ENCODE assay signal across 9 cellular contexts in genomic region chr7:107045195-107045960, GRCh38. TPM values are rescaled to one million over a fixed set of nuclear protein-coding genes. Genes with fewer than 3 reads are reported as not detected.
A peak's percentile ranks its signal among the peaks of the same experiment; 100 is the strongest.
DNase-seq lines count a peak whose midpoint lies in the region; ATAC-seq, FAIRE-seq and TF ChIP-seq lines count a peak whose summit lies in the region.
"Had no signal": no experiment of that assay in that cellular context is flagged by ENCODE, and none has a peak within 500 bp of the region (broad histone marks: within the 10 kb centered on the region; RNA-seq: fewer than 3 reads in every experiment).

No MANE protein-coding gene starts in this region.

- peak overlapping the region; percentile 76 for H3K4me2 ChIP-seq in Karpas-422 (ENCODE audit: low read depth, low read length, poor library complexity, severe bottlenecking)
- peak overlapping the region; percentile 87 for H3K4me2 ChIP-seq in GM12878 (ENCODE audit: control insufficient read depth, insufficient read depth)

- intact Hi-C loops in Caco-2 (cut with micrococcal nuclease; ENCODE audit: unreplicated experiment), result no loop called here
- intact Hi-C loops in GM12878 (cut with micrococcal nuclease; ENCODE audit: unreplicated experiment), result no loop called here
- intact Hi-C loops in left lung (cut with DNase I), result no loop called here
- intact Hi-C loops in testis (cut with DNase I; ENCODE audit: low total_unique reads), result no loop called here

- H3K4me3 Mint-ChIP-seq in Caco-2 (ENCODE audit: unreplicated experiment), result peak overlapping the region; percentile 70

- H3K9me2 ChIP-seq in Karpas-422 (replicated peaks; ENCODE audit: insufficient read depth, low read length), result no peaks in the 10 kb centered on the region

- no peak overlapping the region for H3K27ac Mint-ChIP-seq in Caco-2 (ENCODE audit: unreplicated experiment)

- in situ Hi-C loops in GM12878 (cut with MboI), result no loop called here

- H3K9ac ChIP-seq in Karpas-422 (ENCODE audit: low read length), result peak overlapping the region; percentile 66
- H3K9ac ChIP-seq in GM12878 (ENCODE audit: control insufficient read depth, insufficient read depth, low read length), result no peak overlapping the region

- H3K4me1 ChIP-seq in Caco-2, result peaks cover 4% of the 10 kb centered on the region; the same call in 1 of the 2 replicates
- H3K4me1 ChIP-seq in Karpas-422 (ENCODE audit: low read length), result peaks cover 12% of the 10 kb centered on the region
- no peaks in the 10 kb centered on the region for H3K4me1 ChIP-seq in GM12878 (ENCODE audit: control insufficient read depth, insufficient read depth, low read length)
- H3K4me1 ChIP-seq in left lung, result peaks cover 3 to 25% of the 10 kb centered on the region in 2 donors
- peaks cover 22% of the 10 kb centered on the region for H3K4me1 ChIP-seq in testis

- SMC1A ChIA-PET in GM12878 (lab: Charles Lee; ENCODE audit: uncharacterized antibody, unreplicated experiment), result no interaction called here

- TF ChIP-seq POLR2A in GM12878 (IDR thresholded peaks at IDR 0.05; ENCODE audit: low read depth, low read length), result no peak
- no peak for TF ChIP-seq POLR2A in testis (IDR thresholded peaks at IDR 0.05)

- H3K4me3 ChIP-seq in Caco-2 (ENCODE audit: low read depth, low read length) (peak overlapping the region; percentile 47), Karpas-422 (ENCODE audit: low read length) (peak overlapping the region; percentile 75), GM12878 (peak overlapping the region; percentile 69; the same call in 1 of the 2 replicates), left lung (peak overlapping the region; percentile 60 to 65), testis (peak overlapping the region; percentile 83 to 91)

- H3K27me3 Mint-ChIP-seq in Caco-2 (ENCODE audit: insufficient read depth, unreplicated experiment), result peaks cover 37% of the 10 kb centered on the region

- ATAC-seq in GM12878 (no peak), left lung (no peak), HG03354 (IDR thresholded peaks at IDR 0.05; ENCODE audit: poor library complexity, severe bottlenecking, unreplicated experiment) (no peak), GM19035 (IDR thresholded peaks at IDR 0.05; ENCODE audit: unreplicated experiment) (no peak), GM19395 (IDR thresholded peaks at IDR 0.05; ENCODE audit: unreplicated experiment) (no peak)

- H3K79me2 ChIP-seq in Karpas-422 (ENCODE audit: low read length) (no peaks in the 10 kb centered on the region), GM12878 (ENCODE audit: control insufficient read depth, insufficient read depth, low read length) (no peaks in the 10 kb centered on the region)

- H3K36me3 ChIP-seq in Caco-2 (ENCODE audit: control insufficient read depth, insufficient read depth, low read length) (no peaks in the 10 kb centered on the region), Karpas-422 (ENCODE audit: insufficient read depth, low read length) (no peaks in the 10 kb centered on the region), GM12878 (ENCODE audit: control insufficient read depth in 2 of 2, insufficient read depth in 2 of 2, low read length in 1 of 2) (no peaks in the 10 kb centered on the region), left lung (no peaks in the 10 kb centered on the region), testis (ENCODE audit: low read depth, missing control alignments) (no peaks in the 10 kb centered on the region)

- no TSS peak for BruUV-seq in Caco-2 (replicated peaks; lab: Mats Ljungman, UMichigan)
- no TSS peak for BruUV-seq in GM12878 (replicated peaks; lab: Mats Ljungman, UMichigan)

- no peaks in the 10 kb centered on the region for H3K9me3 Mint-ChIP-seq in Caco-2 (ENCODE audit: unreplicated experiment)

- H3K4me1 Mint-ChIP-seq in Caco-2 (ENCODE audit: low read depth, unreplicated experiment), result peaks cover 6% of the 10 kb centered on the region

- 19% methylated on average over 16 of the region's 29 CpGs for WGBS in GM12878 (ENCODE audit: insufficient coverage, insufficient replicate concordance, low lambda C conversion rate, missing lambda C conversion rate)
- 1 to 2% methylated on average over 22 to 23 of the region's 29 CpGs for WGBS in testis, 2 donors

- H4K20me1 ChIP-seq in Karpas-422 (ENCODE audit: insufficient read depth, low read depth, low read length) (no peaks in the 10 kb centered on the region), GM12878 (ENCODE audit: control insufficient read depth, insufficient read depth) (no peaks in the 10 kb centered on the region)

- TF ChIP-seq CTCF in Caco-2 (IDR thresholded peaks at IDR 0.05; ENCODE audit: insufficient read depth in 1 of 2, low read depth in 1 of 2, low read length in 1 of 2, severe bottlenecking in 1 of 2, unreplicated experiment in 1 of 2), result no peak
- no peak for TF ChIP-seq CTCF in GM12878 (IDR thresholded peaks at IDR 0.05 in 2 of 3, conservative IDR thresholded peaks at IDR 0.05 in 1 of 3; ENCODE audit: control insufficient read depth in 2 of 3, extremely low read depth in 1 of 3, insufficient read depth in 1 of 3, low read depth in 3 of 3, low read length in 3 of 3)
- no peak for TF ChIP-seq CTCF in left lung (IDR thresholded peaks at IDR 0.05)
- no peak for TF ChIP-seq CTCF in testis (IDR thresholded peaks at IDR 0.05)

- DNase-seq in Caco-2 (no peak), Karpas-422 (no peak), GM12878 (ENCODE audit: low read depth, low spot score) (no peak), left lung (no peak), testis (no peak)

- POLR2A ChIA-PET in Caco-2 (lab: Charles Lee) (interaction anchor here (0.6 kb wide), 1 partner anchor 123 kb away, joined by 5 read pairs; the partner anchor contains the start of gene HBP1), GM12878 (lab: Charles Lee) (no interaction called here)

- H3K27me3 ChIP-seq in Caco-2 (replicated peaks; ENCODE audit: control insufficient read depth, insufficient read depth, low read length) (peaks cover 2% of the 10 kb centered on the region), Karpas-422 (ENCODE audit: low read length) (no peaks in the 10 kb centered on the region), GM12878 (replicated peaks in 1 of 2; ENCODE audit: control insufficient read depth in 2 of 2, insufficient read depth in 2 of 2, low read length in 1 of 2) (peaks cover 4 to 12% of the 10 kb centered on the region in 2 experiments; a peak in 3 of 4 replicates), left lung (peaks cover 3 to 38% of the 10 kb centered on the region in 2 donors), testis (no peaks in the 10 kb centered on the region)

- FAIRE-seq in GM12878 (lab: Jason Lieb, UNC), result no peak
- FAIRE-seq: TTC549 had no signal

- CTCF ChIA-PET in Caco-2 (lab: Charles Lee), result no interaction called here
- CTCF ChIA-PET in GM12878 (lab: Yijun Ruan, JAX), result no interaction called here

- H3K27ac ChIP-seq in Karpas-422 (ENCODE audit: low read length) (no peak overlapping the region), GM12878 (ENCODE audit: control insufficient read depth, insufficient read depth) (no peak overlapping the region), left lung (no peak overlapping the region), testis (peak overlapping the region; percentile 86 to 92)

- no peak for TF ChIP-seq RAD21 in GM12878 (IDR thresholded peaks at IDR 0.05; ENCODE audit: insufficient read depth, low read depth, low read length)

- RAD21 ChIA-PET in GM12878 (lab: Charles Lee; ENCODE audit: unreplicated experiment), result no interaction called here

- peak overlapping the region; percentile 72; the same call in 1 of the 2 replicates for H2AFZ ChIP-seq in Karpas-422 (ENCODE audit: low read length)
- no peak overlapping the region for H2AFZ ChIP-seq in GM12878 (ENCODE audit: control insufficient read depth, low read depth, low read length)

- no peak for TF ChIP-seq EP300 in GM12878 (IDR thresholded peaks at IDR 0.05; ENCODE audit: borderline replicate concordance in 1 of 2, control insufficient read depth in 1 of 2, low read depth in 2 of 2, low read length in 2 of 2)

- no peaks in the 10 kb centered on the region for H3K36me3 Mint-ChIP-seq in Caco-2 (ENCODE audit: insufficient read depth, unreplicated experiment)

- H3K9me3 ChIP-seq in Caco-2 (no peaks in the 10 kb centered on the region), Karpas-422 (ENCODE audit: low read length) (no peaks in the 10 kb centered on the region), GM12878 (replicated peaks; ENCODE audit: control insufficient read depth, insufficient read depth, low read length) (no peaks in the 10 kb centered on the region), left lung (no peaks in the 10 kb centered on the region), testis (no peaks in the 10 kb centered on the region)

TF ChIP-seq in GM12878, 131 proteins besides CTCF, POLR2A, EP300 and RAD21 (continues in another document):
- TF ChIP-seq KDM1A (IDR thresholded peaks at IDR 0.05; ENCODE audit: borderline replicate concordance) (no peak), EZH2 (IDR thresholded peaks at IDR 0.05; ENCODE audit: borderline replicate concordance, control insufficient read depth, low read depth, low read length) (0 out of 2 replicates have a peak, but pooled peaks have one; percentile 89), FOXM1 (IDR thresholded peaks at IDR 0.05; ENCODE audit: low read depth, low read length) (no peak), SUZ12 (IDR thresholded peaks at IDR 0.05; ENCODE audit: unreplicated experiment) (peak; percentile 8), HDAC6 (IDR thresholded peaks at IDR 0.05; ENCODE audit: unreplicated experiment) (no peak), ZNF274 (IDR thresholded peaks at IDR 0.05; ENCODE audit: insufficient read depth, insufficient read length) (no peak)

RNA-seq across cellular contexts. Expression of gene PRKAR2B, which starts 0.9 kb away (rescaled TPM):
- total RNA-seq in Caco-2 (2022) (0.07 and 0.12 TPM in 2 replicates), GM12878 (2014; rRNA removed) (not detected in 2 replicates), GM12878 (2014; rRNA removed; fragmentation: Illumina TruSeq; extraction: Trizol) (0.04 TPM in 1 of 2 replicates, not detected in the other), GM12878 (2021) (0.18 and 0.48 TPM in 2 replicates), left lung (1 to 10 TPM; 4.3 to 6.1 TPM), testis (10 to 100 TPM; 66.3 to 81.8 TPM)
- 0.32 and 0.67 TPM in 2 replicates for total RNA-seq in Karpas-422 (2014; rRNA removed; shearing (Covaris generic); ENCODE audit: low replicate concordance)
- not detected in 2 replicates for total RNA-seq in GM12878 (2013; cell fraction: nucleolus; rRNA removed)
- polyA plus RNA-seq in GM12878 (2011; ENCODE audit: low read depth), result not detected
- polyA plus RNA-seq in GM12878 (2011; rRNA removed) (0.03 and 0.12 TPM in 2 replicates), GM12878 (2014; fragmentation: Illumina TruSeq; extraction: Trizol) (0.01 TPM in 1 of 2 replicates, not detected in the other), GM12878 (2014; fragmentation: Nextera tagmentation; extraction: Ambion mirVana) (under 1 TPM in 1 of 2 experiments, not detected in 1; 0.02 TPM), GM12878 (2014; rRNA removed) (not detected in 2 replicates), GM12878 (2016; fragmentation: Nextera tagmentation; extraction: Ambion mirVana) (under 1 TPM in 1 of 2 experiments, not detected in 1; 0.06 TPM), testis (ENCODE audit: insufficient read depth, low read depth, low replicate concordance) (51.7 TPM)
- polyA plus RNA-seq in GM12878 (2011; cell fraction: cytosol; rRNA removed), result 0.02 and 0.03 TPM in 2 replicates
- not detected in 2 replicates for polyA plus RNA-seq in GM12878 (2011; cell fraction: nucleus; rRNA removed)
- polyA plus RNA-seq in GM12878 (2012), result 0.06 TPM in 1 of 2 replicates, not detected in the other
- 0.05 and 0.07 TPM in 2 replicates for polyA minus RNA-seq in GM12878 (2011; rRNA and poly(A)+ RNA removed)
- polyA minus RNA-seq in GM12878 (2011; cell fraction: cytosol; rRNA and poly(A)+ RNA removed), result not detected in 2 replicates
- not detected in 2 replicates for polyA minus RNA-seq in GM12878 (2011; cell fraction: nucleus; rRNA and poly(A)+ RNA removed)

Comparison
In these comparisons a context has a peak if more than half of its experiments do, and no peak if none do; other contexts are left out.
1. H3K27ac ChIP-seq: peak in testis (2 of 2); none in Karpas-422 (single experiment), GM12878 (single experiment) and left lung (0 of 2).
2. RNA of gene PRKAR2B, which starts 0.9 kb away (total RNA-seq): 66.3 to 81.8 TPM in testis; 4.3 to 6.1 TPM in left lung, 0.32 to 0.67 TPM in Karpas-422, 0.07 to 0.12 TPM in Caco-2 and 0.04 to 0.48 TPM in GM12878; every median in the first group is over 4 times any median in the second.
3. Peak in every context shown above with its lines, with median percentiles within 50 percentile points of each other: H3K4me3 ChIP-seq.